In genomic region chr2:172931923-172932520, GRCh38 we compare ENCODE assay signal across 8 cellular contexts.
A peak's percentile ranks its signal among the peaks of the same experiment; 100 is the strongest.
DNase-seq lines count a peak whose midpoint lies in the region; ATAC-seq and TF ChIP-seq lines count a peak whose summit lies in the region.

No MANE protein-coding gene starts in this region.

- POLR2A ChIA-PET in activated naive CD8-positive, alpha-beta T cell treated with anti-CD3 and anti-CD28 coated beads, Interleukin-2, amount 10 ng/mL, durations not matched to agents 7 days and 5 days (lab: Charles Lee), result no interaction called here

- H3K4me2 ChIP-seq in KMS-11 (no peak overlapping the region), smooth muscle cell (peak overlapping the region; percentile 28)

- no peak overlapping the region for H3K9ac ChIP-seq in KMS-11
- no peak overlapping the region for H3K9ac ChIP-seq in SK-N-MC (ENCODE audit: insufficient read length)
- H3K9ac ChIP-seq in smooth muscle cell (ENCODE audit: low read depth), result no peak overlapping the region

- no peaks in the 10 kb centered on the region for H3F3A ChIP-seq in smooth muscle cell (ENCODE audit: low read depth)

- H3K4me1 Mint-ChIP-seq in activated naive CD8-positive, alpha-beta T cell treated with anti-CD3 and anti-CD28 coated beads, Interleukin-2, amount 10 ng/mL, durations not matched to agents 7 days and 5 days, result peaks cover 4% of the 10 kb centered on the region

- H3K36me3 ChIP-seq in KMS-11 (ENCODE audit: insufficient read depth) (no peaks in the 10 kb centered on the region), SK-N-MC (ENCODE audit: insufficient read depth, low read length) (no peaks in the 10 kb centered on the region), right atrium auricular region (no peaks in the 10 kb centered on the region), smooth muscle cell (ENCODE audit: low read depth) (no peaks in the 10 kb centered on the region)

- no peaks in the 10 kb centered on the region for H4K20me1 ChIP-seq in KMS-11 (ENCODE audit: insufficient read depth)
- no peaks in the 10 kb centered on the region for H4K20me1 ChIP-seq in smooth muscle cell (ENCODE audit: low read depth)

- H3K9me3 Mint-ChIP-seq in activated naive CD8-positive, alpha-beta T cell treated with anti-CD3 and anti-CD28 coated beads, Interleukin-2, amount 10 ng/mL, durations not matched to agents 7 days and 5 days, result no peaks in the 10 kb centered on the region

- 2% methylated on average over 8 of the region's 8 CpGs for WGBS in smooth muscle cell (ENCODE audit: low lambda C conversion rate)

- H3K27ac ChIP-seq in KMS-11 (no peak overlapping the region), SK-N-MC (no peak overlapping the region), right atrium auricular region (peak overlapping the region; percentile 51 to 66), smooth muscle cell (ENCODE audit: low read depth) (no peak overlapping the region)

- H3K9me3 ChIP-seq in SK-N-MC (ENCODE audit: low read depth, low read length), result no peaks in the 10 kb centered on the region
- H3K9me3 ChIP-seq in right atrium auricular region, result no peaks in the 10 kb centered on the region
- H3K9me3 ChIP-seq in smooth muscle cell (replicated peaks; ENCODE audit: low read depth), result no peaks in the 10 kb centered on the region

- H3K27me3 Mint-ChIP-seq in activated naive CD8-positive, alpha-beta T cell treated with anti-CD3 and anti-CD28 coated beads, Interleukin-2, amount 10 ng/mL, durations not matched to agents 7 days and 5 days, result peaks cover 15% of the 10 kb centered on the region

- H3K27me3 ChIP-seq in KMS-11 (ENCODE audit: insufficient read depth, low read depth) (no peaks in the 10 kb centered on the region), right atrium auricular region (no peaks in the 10 kb centered on the region), smooth muscle cell (ENCODE audit: low read depth) (no peaks in the 10 kb centered on the region)

- H3K4me1 ChIP-seq in KMS-11 (ENCODE audit: low read depth, poor library complexity, severe bottlenecking) (no peaks in the 10 kb centered on the region), right atrium auricular region (peaks cover 0 to 46% of the 10 kb centered on the region in 2 donors), smooth muscle cell (ENCODE audit: low read depth) (peaks cover 15% of the 10 kb centered on the region)

- DNase-seq in DMS114 treated with DMSO at 0.1 percent for 48 hours (lab: John Stamatoyannopoulos, UW; ENCODE audit: unreplicated experiment), result peak; percentile 20
- peak; percentile 45 for DNase-seq in SK-N-MC (ENCODE audit: low read depth, low spot score)
- peak; percentile 54 for DNase-seq in activated naive CD8-positive, alpha-beta T cell treated with anti-CD3 and anti-CD28 coated beads, Interleukin-2, amount 10 ng/mL, durations not matched to agents 7 days and 5 days
- peak; percentile 83 for DNase-seq in right atrium auricular region (ENCODE audit: low spot score)
- DNase-seq in smooth muscle cell (lab: John Stamatoyannopoulos, UW; ENCODE audit: unreplicated experiment), result peak; percentile 17
- no peak for DNase-seq in epidermal melanocyte (ENCODE audit: insufficient read length, low spot score)

- H2AFZ ChIP-seq in KMS-11 (ENCODE audit: low read depth) (no peak overlapping the region), smooth muscle cell (ENCODE audit: low read depth) (no peak overlapping the region)

- peak; percentile 72 for TF ChIP-seq CTCF in KMS-11 (conservative IDR thresholded peaks at IDR 0.05; ENCODE audit: low read depth, low read length)
- peak; percentile 76 to 83 for TF ChIP-seq CTCF in right atrium auricular region (IDR thresholded peaks at IDR 0.05)
- TF ChIP-seq CTCF in smooth muscle cell (IDR thresholded peaks at IDR 0.05; ENCODE audit: borderline replicate concordance, insufficient read depth, poor library complexity, severe bottlenecking), result peak; percentile 81

- H3K4me3 ChIP-seq in KMS-11 (IDR thresholded peaks at IDR 0.05; ENCODE audit: insufficient read depth, low read depth, low read length) (no peak overlapping the region), SK-N-MC (peak overlapping the region; percentile 75), right atrium auricular region (peak overlapping the region in 1 of 2 donors; percentile 26), smooth muscle cell (no peak overlapping the region)

- ATAC-seq in activated naive CD8-positive, alpha-beta T cell treated with anti-CD3 and anti-CD28 coated beads, Interleukin-2, amount 10 ng/mL, durations not matched to agents 7 days and 5 days (ENCODE audit: low read depth), result no peak
- ATAC-seq in HG02623 (IDR thresholded peaks at IDR 0.05; ENCODE audit: unreplicated experiment), result no peak

- H3K79me2 ChIP-seq in KMS-11 (ENCODE audit: insufficient read depth, low read depth) (no peaks in the 10 kb centered on the region), smooth muscle cell (ENCODE audit: low read depth) (no peaks in the 10 kb centered on the region)

- no peak overlapping the region for H3K27ac Mint-ChIP-seq in activated naive CD8-positive, alpha-beta T cell treated with anti-CD3 and anti-CD28 coated beads, Interleukin-2, amount 10 ng/mL, durations not matched to agents 7 days and 5 days

- H3K4me3 Mint-ChIP-seq in activated naive CD8-positive, alpha-beta T cell treated with anti-CD3 and anti-CD28 coated beads, Interleukin-2, amount 10 ng/mL, durations not matched to agents 7 days and 5 days, result no peak overlapping the region

- no peaks in the 10 kb centered on the region for H3K36me3 Mint-ChIP-seq in activated naive CD8-positive, alpha-beta T cell treated with anti-CD3 and anti-CD28 coated beads, Interleukin-2, amount 10 ng/mL, durations not matched to agents 7 days and 5 days

Comparison
In these comparisons a context has a peak if more than half of its experiments do, and no peak if none do; other contexts are left out.
1. H3K27ac ChIP-seq: peak in right atrium auricular region (2 of 2); none in KMS-11 (single experiment), SK-N-MC (single experiment) and smooth muscle cell (single experiment).
2. Peak in every context shown above with its lines, with median percentiles within 50 percentile points of each other: CTCF ChIP-seq.